In the genomic region with DNA sequence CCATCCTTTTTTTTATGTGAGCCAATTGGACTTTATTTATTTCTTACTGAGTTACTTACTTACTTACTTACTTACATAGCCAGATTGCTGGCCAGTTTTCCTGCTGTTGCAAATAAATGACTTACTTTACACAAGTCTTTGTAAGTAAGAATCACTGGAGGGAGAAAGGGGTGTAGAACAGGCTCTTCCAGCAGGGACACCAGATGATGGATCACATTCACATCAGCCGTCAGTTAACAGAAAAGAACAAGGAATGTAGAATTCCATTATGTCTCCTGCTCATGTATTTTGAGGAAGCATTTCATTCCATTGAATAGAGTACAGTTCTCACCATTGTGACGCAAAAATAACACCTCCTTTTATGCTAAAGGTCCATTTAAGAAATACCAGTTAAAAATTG, we compare ENCODE assay signal across 1 cellular context.
TF ChIP-seq lines count a peak whose summit lies in the region.

No MANE protein-coding gene starts in this region.

TF ChIP-seq in WTC11, 78 proteins besides CTCF, POLR2A, EP300 and RAD21 (continued from another document):
- TF ChIP-seq, protein P1, sequence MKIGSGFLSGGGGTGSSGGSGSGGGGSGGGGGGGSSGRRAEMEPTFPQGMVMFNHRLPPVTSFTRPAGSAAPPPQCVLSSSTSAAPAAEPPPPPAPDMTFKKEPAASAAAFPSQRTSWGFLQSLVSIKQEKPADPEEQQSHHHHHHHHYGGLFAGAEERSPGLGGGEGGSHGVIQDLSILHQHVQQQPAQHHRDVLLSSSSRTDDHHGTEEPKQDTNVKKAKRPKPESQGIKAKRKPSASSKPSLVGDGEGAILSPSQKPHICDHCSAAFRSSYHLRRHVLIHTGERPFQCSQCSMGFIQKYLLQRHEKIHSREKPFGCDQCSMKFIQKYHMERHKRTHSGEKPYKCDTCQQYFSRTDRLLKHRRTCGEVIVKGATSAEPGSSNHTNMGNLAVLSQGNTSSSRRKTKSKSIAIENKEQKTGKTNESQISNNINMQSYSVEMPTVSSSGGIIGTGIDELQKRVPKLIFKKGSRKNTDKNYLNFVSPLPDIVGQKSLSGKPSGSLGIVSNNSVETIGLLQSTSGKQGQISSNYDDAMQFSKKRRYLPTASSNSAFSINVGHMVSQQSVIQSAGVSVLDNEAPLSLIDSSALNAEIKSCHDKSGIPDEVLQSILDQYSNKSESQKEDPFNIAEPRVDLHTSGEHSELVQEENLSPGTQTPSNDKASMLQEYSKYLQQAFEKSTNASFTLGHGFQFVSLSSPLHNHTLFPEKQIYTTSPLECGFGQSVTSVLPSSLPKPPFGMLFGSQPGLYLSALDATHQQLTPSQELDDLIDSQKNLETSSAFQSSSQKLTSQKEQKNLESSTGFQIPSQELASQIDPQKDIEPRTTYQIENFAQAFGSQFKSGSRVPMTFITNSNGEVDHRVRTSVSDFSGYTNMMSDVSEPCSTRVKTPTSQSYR (CRISPR knock-in tag; IDR thresholded peaks at IDR 0.05), result no peak
- TF ChIP-seq, protein P2, sequence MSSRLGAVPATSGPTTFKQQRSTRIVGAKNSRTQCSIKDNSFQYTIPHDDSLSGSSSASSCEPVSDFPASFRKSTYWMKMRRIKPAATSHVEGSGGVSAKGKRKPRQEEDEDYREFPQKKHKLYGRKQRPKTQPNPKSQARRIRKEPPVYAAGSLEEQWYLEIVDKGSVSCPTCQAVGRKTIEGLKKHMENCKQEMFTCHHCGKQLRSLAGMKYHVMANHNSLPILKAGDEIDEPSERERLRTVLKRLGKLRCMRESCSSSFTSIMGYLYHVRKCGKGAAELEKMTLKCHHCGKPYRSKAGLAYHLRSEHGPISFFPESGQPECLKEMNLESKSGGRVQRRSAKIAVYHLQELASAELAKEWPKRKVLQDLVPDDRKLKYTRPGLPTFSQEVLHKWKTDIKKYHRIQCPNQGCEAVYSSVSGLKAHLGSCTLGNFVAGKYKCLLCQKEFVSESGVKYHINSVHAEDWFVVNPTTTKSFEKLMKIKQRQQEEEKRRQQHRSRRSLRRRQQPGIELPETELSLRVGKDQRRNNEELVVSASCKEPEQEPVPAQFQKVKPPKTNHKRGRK (CRISPR knock-in tag; IDR thresholded peaks at IDR 0.05; ENCODE audit: borderline replicate concordance), result no peak
